Comparison of ENCODE assay signal across 1 cellular context in the genomic region with DNA sequence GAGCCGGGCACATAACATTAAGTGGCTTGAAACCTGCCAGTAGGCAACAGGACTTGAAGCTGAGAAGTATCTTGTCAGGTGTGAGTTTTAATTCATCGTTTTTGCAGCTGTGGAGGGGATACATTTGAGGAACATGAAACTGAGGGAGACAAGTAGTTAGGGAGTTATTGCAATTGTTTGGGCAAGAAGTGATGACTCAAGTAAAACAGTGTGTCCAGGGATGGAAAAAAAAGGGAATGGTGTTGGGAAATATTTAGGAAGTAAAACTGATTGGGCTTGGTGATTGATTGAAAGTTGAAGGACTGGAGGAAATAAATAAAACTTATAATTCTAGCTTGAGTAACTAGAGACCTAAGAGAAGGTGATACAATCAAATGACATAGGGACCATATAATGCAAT.
TF ChIP-seq lines count a peak whose summit lies in the region.

No MANE protein-coding gene starts in this region.

TF ChIP-seq in H1, 55 proteins besides CTCF, POLR2A, EP300 and RAD21 (continued from another document):
- TF ChIP-seq, protein P1, sequence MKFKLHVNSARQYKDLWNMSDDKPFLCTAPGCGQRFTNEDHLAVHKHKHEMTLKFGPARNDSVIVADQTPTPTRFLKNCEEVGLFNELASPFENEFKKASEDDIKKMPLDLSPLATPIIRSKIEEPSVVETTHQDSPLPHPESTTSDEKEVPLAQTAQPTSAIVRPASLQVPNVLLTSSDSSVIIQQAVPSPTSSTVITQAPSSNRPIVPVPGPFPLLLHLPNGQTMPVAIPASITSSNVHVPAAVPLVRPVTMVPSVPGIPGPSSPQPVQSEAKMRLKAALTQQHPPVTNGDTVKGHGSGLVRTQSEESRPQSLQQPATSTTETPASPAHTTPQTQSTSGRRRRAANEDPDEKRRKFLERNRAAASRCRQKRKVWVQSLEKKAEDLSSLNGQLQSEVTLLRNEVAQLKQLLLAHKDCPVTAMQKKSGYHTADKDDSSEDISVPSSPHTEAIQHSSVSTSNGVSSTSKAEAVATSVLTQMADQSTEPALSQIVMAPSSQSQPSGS (IDR thresholded peaks at IDR 0.05; ENCODE audit: low read length) = no peak
- TF ChIP-seq SRF (IDR thresholded peaks at IDR 0.05; ENCODE audit: low read depth, low read length) (no peak), KDM1A (IDR thresholded peaks at IDR 0.05; ENCODE audit: borderline replicate concordance, low read length) (no peak), SUZ12 (IDR thresholded peaks at IDR 0.05; ENCODE audit: low read length) (no peak), BRCA1 (IDR thresholded peaks at IDR 0.05; ENCODE audit: low read depth, low read length) (no peak), JUN (IDR thresholded peaks at IDR 0.05; ENCODE audit: low read depth, low read length) (no peak), TCF12 (IDR thresholded peaks at IDR 0.05; ENCODE audit: low read depth, low read length) (no peak)
